ENCODE assay signal across 21 cellular contexts in genomic region chr20:62599216-62600110, GRCh38.
"Had no signal": no experiment of that assay in that cellular context is flagged by ENCODE, and none has a peak within 500 bp of the region (broad histone marks: within the 10 kb centered on the region; RNA-seq: fewer than 3 reads in every experiment).

No MANE protein-coding gene starts in this region.

- H2AFZ ChIP-seq: neural progenitor cell had no signal

- H3K4me2 ChIP-seq: neural progenitor cell had no signal

- DNase-seq: activated CD4-positive, alpha-beta T cell treated with anti-CD3 and anti-CD28 coated beads for 1 hour; activated CD4-positive, alpha-beta T cell treated with anti-CD3 and anti-CD28 coated beads, Interleukin-2, amount 50 U/mL, for 1 hour; activated CD8-positive, alpha-beta T cell treated with anti-CD3 and anti-CD28 coated beads, Interleukin-2, amount 10 ng/mL, durations not matched to agents 7 days and 5 days; brain microvascular endothelial cell; central memory CD4-positive, alpha-beta T cell; effector memory CD4-positive, alpha-beta T cell; hypothalamus; mammary epithelial cell; naive thymus-derived CD8-positive, alpha-beta T cell; retina; stimulated activated CD4-positive, alpha-beta T cell treated with anti-CD3 and anti-CD28 coated beads, Interleukin-2, amount 100 ng/mL, for 48 hours; stimulated activated naive CD4-positive, alpha-beta T cell treated with Interleukin-2 at 50 U/mL for 16 hours; T-helper 9 cell; thyroid gland had no signal

- H3K9me3 ChIP-seq: ascending aorta, esophagus muscularis mucosa, left lung, thyroid gland had no signal

- H3K9ac ChIP-seq: neural progenitor cell had no signal

- H3K36me3 ChIP-seq: ascending aorta, brain microvascular endothelial cell, esophagus muscularis mucosa, left lung, neural progenitor cell, thyroid gland had no signal

- H3K4me3 ChIP-seq: ascending aorta, esophagus muscularis mucosa, left lung, neural progenitor cell, thyroid gland had no signal

- H3K4me1 ChIP-seq: neural progenitor cell had no signal

- H3K27ac ChIP-seq: ascending aorta, brain microvascular endothelial cell, esophagus muscularis mucosa, neural progenitor cell, thyroid gland had no signal

- H3K27me3 ChIP-seq: thyroid gland had no signal

- FAIRE-seq: endothelial cell of umbilical vein, frontal cortex had no signal

- ATAC-seq: activated CD8-positive, alpha-beta T cell treated with anti-CD3 and anti-CD28 coated beads, Interleukin-2, amount 10 ng/mL, durations not matched to agents 7 days and 5 days; activated naive CD4-positive, alpha-beta T cell treated with anti-CD3 and anti-CD28 coated beads, Interleukin-2, amount 50 U/mL, for 72 hours; naive thymus-derived CD8-positive, alpha-beta T cell had no signal
